Comparison of ENCODE assay signal across 15 cellular contexts in the genomic region with DNA sequence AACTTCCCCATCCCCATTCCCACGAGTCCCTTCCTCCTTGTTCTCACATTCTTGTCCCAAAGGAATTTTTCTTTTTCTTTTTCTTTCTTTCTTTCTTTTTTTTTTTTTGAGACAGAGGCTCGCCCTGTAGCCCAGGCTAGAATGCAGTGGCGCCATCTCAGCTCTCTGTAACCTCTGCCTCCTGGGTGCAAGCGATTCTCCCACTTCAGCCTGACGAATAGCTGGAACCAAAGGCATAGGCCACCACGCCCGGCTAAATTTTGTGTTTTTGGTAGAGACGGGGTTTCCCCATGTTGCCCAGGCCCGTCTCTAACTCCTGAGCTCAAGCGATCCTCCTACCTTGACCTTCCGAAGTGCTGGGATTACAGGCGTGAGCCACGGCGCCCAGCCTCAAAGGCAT. TPM values are rescaled to one million over a fixed set of nuclear protein-coding genes. Genes with fewer than 3 reads are reported as not detected.
A peak's percentile ranks its signal among the peaks of the same experiment; 100 is the strongest.
DNase-seq lines count a peak whose midpoint lies in the region; FAIRE-seq and TF ChIP-seq lines count a peak whose summit lies in the region.
"Had no signal": no experiment of that assay in that cellular context is flagged by ENCODE, and none has a peak within 500 bp of the region (broad histone marks: within the 10 kb centered on the region; RNA-seq: fewer than 3 reads in every experiment).

No MANE protein-coding gene starts in this region.

- H3K4me3 ChIP-seq in OCI-LY3 (ENCODE audit: low read length) = peak overlapping the region; percentile 81
- H3K4me3 ChIP-seq in H1 (ENCODE audit: extremely low read depth in 1 of 4, insufficient read depth in 2 of 4, low read depth in 3 of 4, low read length in 4 of 4) = peak overlapping the region in 1 of 4 experiments; percentile 82; a peak in 3 of 8 replicates

- no peak overlapping the region for H3K14ac ChIP-seq in H1 (ENCODE audit: insufficient read length)

- H2AFZ ChIP-seq in OCI-LY3 (ENCODE audit: low read depth, low read length) = peak overlapping the region; percentile 89; the same call in 1 of the 2 replicates
- 0 out of 2 replicates have a peak overlapping the region, but pooled peaks have one; percentile 96 for H2AFZ ChIP-seq in H1 (ENCODE audit: low read length)

- H3K27me3 ChIP-seq in OCI-LY3 (ENCODE audit: low read depth, low read length) = peaks cover 32% of the 10 kb centered on the region
- H3K27me3 ChIP-seq in H1 (replicated peaks in 1 of 4; ENCODE audit: control insufficient read depth in 3 of 4, extremely low read depth in 1 of 4, insufficient read depth in 3 of 4, low read length in 3 of 4) = peaks cover 0 to 12% (median 7%) of the 10 kb centered on the region in 4 experiments; a peak in 4 of 7 replicates

- peaks cover 17% of the 10 kb centered on the region for H3K23me2 ChIP-seq in H1 (ENCODE audit: low read depth, low read length)

- no peaks in the 10 kb centered on the region for H3K9me3 Mint-ChIP-seq in Calu3 (ENCODE audit: low read depth, unreplicated experiment)
- H3K9me3 Mint-ChIP-seq in osteocyte (ENCODE audit: unreplicated experiment) = no peaks in the 10 kb centered on the region

- no peak for FAIRE-seq in H1 (lab: Jason Lieb, UNC)

- no peaks in the 10 kb centered on the region; the same call in 1 of the 2 replicates for H3K79me1 ChIP-seq in H1 (ENCODE audit: low read depth, low read length)

- no peak overlapping the region for H4K8ac ChIP-seq in H1 (ENCODE audit: extremely low read depth, insufficient read depth, low read length)

- H3K4me3 Mint-ChIP-seq in Calu3 (ENCODE audit: low read depth, unreplicated experiment) (peak overlapping the region; percentile 88), osteocyte (ENCODE audit: unreplicated experiment) (peak overlapping the region; percentile 93)

- H3K4me2 ChIP-seq in OCI-LY3 (ENCODE audit: low read length) (peak overlapping the region; percentile 96), H1 (ENCODE audit: insufficient read depth in 1 of 2, low read depth in 2 of 2, low read length in 2 of 2) (peak overlapping the region; percentile 93 to 98; a peak in 3 of 4 replicates)

- H2BK5ac ChIP-seq in H1 (ENCODE audit: low read depth, low read length) = no peak overlapping the region

- H3K4ac ChIP-seq in H1 (replicated peaks; ENCODE audit: insufficient read length, low read depth, low read length) = no peak overlapping the region

- H3K36me3 ChIP-seq in OCI-LY3 (replicated peaks; ENCODE audit: low read depth, low read length) = no peaks in the 10 kb centered on the region
- no peaks in the 10 kb centered on the region for H3K36me3 ChIP-seq in H1 (ENCODE audit: control insufficient read depth in 2 of 4, insufficient read depth in 4 of 4, low read length in 3 of 4)
- H3K36me3 ChIP-seq: heart right ventricle had no signal

- H3K27me3 Mint-ChIP-seq in Calu3 (ENCODE audit: unreplicated experiment) (peaks cover 37% of the 10 kb centered on the region), osteocyte (ENCODE audit: unreplicated experiment) (peaks cover 24% of the 10 kb centered on the region)

- H2BK15ac ChIP-seq in H1 (ENCODE audit: low read length) = no peak overlapping the region

- no peak overlapping the region for H3K18ac ChIP-seq in H1 (ENCODE audit: extremely low read depth, low read length)

- DNase-seq in Calu3 (no peak), H1 (ENCODE audit: low read depth in 1 of 2, low spot score in 2 of 2) (no peak), osteocyte (ENCODE audit: extremely low spot score, unreplicated experiment) (no peak), DMS79 treated with DMSO at 0.1 percent for 48 hours (lab: John Stamatoyannopoulos, UW) (no peak), NCI-H524 (lab: John Stamatoyannopoulos, UW) (no peak)
- DNase-seq in stimulated activated CD4-positive, alpha-beta T cell treated with anti-CD3 and anti-CD28 coated beads, Interleukin-15, amount 100 ng/mL, for 24 hours = no peak
- DNase-seq: activated CD4-positive, alpha-beta T cell treated with anti-CD3 and anti-CD28 coated beads for 1 hour; activated effector memory CD4-positive, alpha-beta T cell treated with Interleukin-2 at 50 U/mL for 16 hours; COR-L47; heart right ventricle; NCI-H1105 had no signal

- no peak overlapping the region for H3K9ac ChIP-seq in OCI-LY3 (ENCODE audit: low read length)
- H3K9ac ChIP-seq in H1 (replicated peaks in 1 of 4; ENCODE audit: extremely low read depth in 1 of 4, low read depth in 3 of 4, low read length in 3 of 4) = no peak overlapping the region; a peak in 1 of 7 replicates

- CTCF ChIA-PET in Calu3 (lab: Charles Lee) = no interaction called here
- CTCF ChIA-PET in H1 (lab: Charles Lee; ENCODE audit: partially characterized antibody) = interaction anchor here (0.6 to 13.0 kb wide), 5 partner anchors 21 to 87 kb away, joined by 3 to 73 read pairs (median 3); no protein-coding TSS in a partner anchor

- no peak for TF ChIP-seq EP300 in H1 (IDR thresholded peaks at IDR 0.05; ENCODE audit: borderline replicate concordance in 1 of 2, low read depth in 2 of 2, low read length in 2 of 2)

- POLR2A ChIA-PET in H1 (lab: Charles Lee; ENCODE audit: partially characterized antibody) = no interaction called here

- peaks cover 13% of the 10 kb centered on the region for H3K4me1 Mint-ChIP-seq in Calu3 (ENCODE audit: low read depth, unreplicated experiment)
- H3K4me1 Mint-ChIP-seq in osteocyte (ENCODE audit: unreplicated experiment) = peaks cover 32% of the 10 kb centered on the region

- H3K4me1 ChIP-seq in OCI-LY3 (ENCODE audit: low read length) = peaks cover 10% of the 10 kb centered on the region
- peaks cover 0 to 12% (median 6%) of the 10 kb centered on the region in 4 experiments; a peak in 6 of 7 replicates for H3K4me1 ChIP-seq in H1 (replicated peaks in 1 of 4; ENCODE audit: control insufficient read depth in 3 of 4, insufficient read depth in 4 of 4, low read length in 3 of 4)

- 87% methylated on average over 12 of the region's 14 CpGs; no CpG with 5 or more reads in 1 of the 2 experiments for WGBS in H1 (ENCODE audit: extremely low coverage in 1 of 2, insufficient coverage in 1 of 2, insufficient read length in 1 of 2, insufficient replicate concordance in 2 of 2, low coverage in 1 of 2, low lambda C conversion rate in 2 of 2, missing lambda C conversion rate in 1 of 2), 2 experiments

- H2BK12ac ChIP-seq in H1 (ENCODE audit: low read depth, low read length) = no peak overlapping the region

- TF ChIP-seq RAD21 in H1 (IDR thresholded peaks at IDR 0.05 in 1 of 2, conservative IDR thresholded peaks at IDR 0.05 in 1 of 2; ENCODE audit: low read depth in 2 of 2, low read length in 2 of 2) = no peak

- H3K27ac Mint-ChIP-seq in Calu3 (ENCODE audit: unreplicated experiment) = no peak overlapping the region
- H3K27ac Mint-ChIP-seq in osteocyte (ENCODE audit: unreplicated experiment) = no peak overlapping the region

- H3K23ac ChIP-seq in H1 (ENCODE audit: insufficient read length) = no peak overlapping the region

- H3K56ac ChIP-seq in H1 (replicated peaks; ENCODE audit: insufficient read length, low read depth, low read length) = no peak overlapping the region

- no peak overlapping the region for H2AK5ac ChIP-seq in H1 (ENCODE audit: low read depth, low read length)

- TF ChIP-seq CTCF in Calu3 (IDR thresholded peaks at IDR 0.05; ENCODE audit: unreplicated experiment) = no peak
- TF ChIP-seq CTCF in OCI-LY3 (IDR thresholded peaks at IDR 0.05; ENCODE audit: low read depth, low read length) = no peak
- TF ChIP-seq CTCF in H1 (IDR thresholded peaks at IDR 0.05; ENCODE audit: control extremely low read depth in 1 of 3, insufficient read depth in 1 of 3, low read depth in 1 of 3, low read length in 3 of 3) = no peak
- TF ChIP-seq CTCF in osteocyte (IDR thresholded peaks at IDR 0.05) = no peak

- H3K9me3 ChIP-seq in OCI-LY3 (ENCODE audit: insufficient read depth, low read length) = no peaks in the 10 kb centered on the region
- H3K9me3 ChIP-seq in H1 (ENCODE audit: insufficient read depth in 2 of 2, low read depth in 1 of 2, low read length in 1 of 2) = no peaks in the 10 kb centered on the region
- H3K9me3 ChIP-seq: heart right ventricle had no signal

- H3K27ac ChIP-seq in OCI-LY3 (ENCODE audit: low read length) = no peak overlapping the region
- H3K27ac ChIP-seq in H1 (ENCODE audit: low read depth, low read length) = no peak overlapping the region

- H3K79me2 ChIP-seq in OCI-LY3 (ENCODE audit: low read length) (peaks cover 5% of the 10 kb centered on the region), H1 (ENCODE audit: control insufficient read depth in 1 of 2, insufficient read depth in 2 of 2, low read length in 2 of 2) (no peaks in the 10 kb centered on the region)

- TF ChIP-seq POLR2A in H1 (IDR thresholded peaks at IDR 0.05; ENCODE audit: control extremely low read depth in 1 of 2, low read depth in 2 of 2, low read length in 2 of 2) = no peak

- no peak overlapping the region for H2BK20ac ChIP-seq in H1 (ENCODE audit: low read length)

- H4K91ac ChIP-seq in H1 (replicated peaks; ENCODE audit: insufficient read length, low read length) = no peak overlapping the region

- intact Hi-C loops in Calu3 (cut with micrococcal nuclease; ENCODE audit: unreplicated experiment) = no loop called here

- H4K20me1 ChIP-seq in OCI-LY3 (ENCODE audit: insufficient read depth, low read length) (no peaks in the 10 kb centered on the region), H1 (replicated peaks in 1 of 2; ENCODE audit: control insufficient read depth in 1 of 2, insufficient read depth in 2 of 2, low read length in 2 of 2) (peaks cover 1 to 2% of the 10 kb centered on the region in 2 experiments)

- no peak overlapping the region for H4K5ac ChIP-seq in H1 (ENCODE audit: insufficient read length, low read depth, low read length)

- no peak overlapping the region for H2BK120ac ChIP-seq in H1 (replicated peaks; ENCODE audit: low read depth, low read length)

- no TSS peak for BruUV-seq in Calu3 (replicated peaks; lab: Mats Ljungman, UMichigan)

- H3K36me3 Mint-ChIP-seq in Calu3 (ENCODE audit: insufficient read depth, unreplicated experiment) (peaks cover 27% of the 10 kb centered on the region), osteocyte (ENCODE audit: unreplicated experiment) (no peaks in the 10 kb centered on the region)

RNA-seq across cellular contexts. Expression of gene DNAI1, which starts 0.8 kb away (rescaled TPM):
- total RNA-seq in Calu3 (2022) (not detected in 2 replicates), osteocyte (not detected in 2 replicates)
- 0.37 and 1.1 TPM in 2 replicates for total RNA-seq in H1 (2021; fragmentation: NEBNext Ultra II Directional; extraction: Animal tissue kit (Norgen Biotek cat#: 25700))
- 0.35 and 0.54 TPM in 2 replicates for polyA plus RNA-seq in H1 (2011; rRNA removed)
- 0.54 TPM for polyA plus RNA-seq in H1 (2011; cell fraction: cytosol; rRNA removed)
- 2.5 TPM for polyA plus RNA-seq in H1 (2011; cell fraction: nucleus; rRNA removed)
- polyA plus RNA-seq in H1 (2012, experiment 1 of 2) = 0.36 to 1.1 TPM (median 0.81 TPM) in 4 replicates
- not detected for polyA plus RNA-seq in H1 (2012, experiment 2 of 2)
- polyA plus RNA-seq in H1 (2013, experiment 1 of 2) = 0.24 TPM
- polyA plus RNA-seq in H1 (2013, experiment 2 of 2) = 0.13 TPM
- polyA minus RNA-seq in H1 (2011; rRNA and poly(A)+ RNA removed) = 0.32 and 1.1 TPM in 2 replicates
- not detected for polyA minus RNA-seq in H1 (2011; cell fraction: cytosol; rRNA and poly(A)+ RNA removed)
- 1.00 TPM for polyA minus RNA-seq in H1 (2011; cell fraction: nucleus; rRNA and poly(A)+ RNA removed)
- total RNA-seq: endothelial cell of umbilical vein, liver, skeletal muscle tissue had no signal
- polyA plus RNA-seq: endothelial cell of umbilical vein, liver had no signal

RNA-seq across cellular contexts. Expression of gene FAM219A, which starts 1.0 kb away (rescaled TPM):
- total RNA-seq in Calu3 (2022) (10.3 and 13.1 TPM in 2 replicates), osteocyte (24.8 and 25.9 TPM in 2 replicates)
- 10.4 and 10.6 TPM in 2 replicates for total RNA-seq in H1 (2021; fragmentation: NEBNext Ultra II Directional; extraction: Animal tissue kit (Norgen Biotek cat#: 25700))
- 7.7 and 8.8 TPM in 2 replicates for polyA plus RNA-seq in H1 (2011; rRNA removed)
- polyA plus RNA-seq in H1 (2011; cell fraction: cytosol; rRNA removed) = 7.7 TPM
- polyA plus RNA-seq in H1 (2011; cell fraction: nucleus; rRNA removed) = 12.6 TPM
- polyA plus RNA-seq in H1 (2012, experiment 1 of 2) = 8.5 to 12.2 TPM (median 10.2 TPM) in 4 replicates
- polyA plus RNA-seq in H1 (2012, experiment 2 of 2) = 10.0 TPM
- 5.1 TPM for polyA plus RNA-seq in H1 (2013, experiment 1 of 2)
- polyA plus RNA-seq in H1 (2013, experiment 2 of 2) = 5.1 TPM
- polyA minus RNA-seq in H1 (2011; rRNA and poly(A)+ RNA removed) = 5.2 and 7.2 TPM in 2 replicates
- 5.6 TPM for polyA minus RNA-seq in H1 (2011; cell fraction: cytosol; rRNA and poly(A)+ RNA removed)
- 3.5 TPM for polyA minus RNA-seq in H1 (2011; cell fraction: nucleus; rRNA and poly(A)+ RNA removed)
